Comparison of ENCODE assay signal across 8 cellular contexts in the genomic region with DNA sequence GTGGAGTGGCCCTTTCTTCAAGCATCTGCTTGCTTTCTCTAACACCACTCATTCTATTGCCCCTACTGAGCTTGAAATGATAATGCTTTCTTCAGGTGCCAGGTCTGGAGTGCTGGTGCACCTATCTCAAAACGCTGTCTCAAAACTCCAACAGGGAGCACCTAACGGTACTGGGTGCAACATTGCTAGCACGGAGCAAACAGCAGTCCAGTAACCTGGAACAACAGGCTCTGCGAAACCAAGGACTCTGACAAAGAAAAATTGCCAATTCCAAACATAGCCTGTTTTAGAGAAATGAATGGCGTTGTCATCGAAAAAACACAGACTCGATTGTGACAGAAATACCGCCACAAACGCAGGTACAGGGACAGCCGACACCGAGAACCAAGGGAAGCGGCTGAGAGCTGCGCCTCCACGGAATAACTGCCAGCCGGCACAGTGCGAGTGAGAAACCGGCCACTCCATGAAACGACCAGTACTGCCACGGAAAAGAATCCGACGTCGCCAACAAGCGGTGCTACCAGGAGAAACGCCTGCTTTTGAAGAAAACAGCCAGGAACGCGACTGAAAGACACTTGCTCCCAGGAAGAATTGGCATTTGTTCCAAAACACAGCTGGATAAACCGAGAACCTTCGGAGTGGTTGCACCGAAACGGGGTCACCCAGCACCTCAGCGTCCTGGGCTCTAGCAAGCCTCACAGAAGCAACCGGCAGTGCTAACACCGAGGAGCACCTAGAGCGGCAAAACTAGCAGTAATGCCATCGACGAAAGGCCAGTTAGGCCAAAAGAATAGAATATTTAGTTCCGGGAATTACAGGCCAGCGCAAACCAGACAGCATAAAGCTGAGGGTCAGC. TPM values are rescaled to one million over a fixed set of nuclear protein-coding genes. Genes with fewer than 3 reads are reported as not detected.
DNase-seq lines count a peak whose midpoint lies in the region; ATAC-seq and TF ChIP-seq lines count a peak whose summit lies in the region.

No MANE protein-coding gene starts in this region.

- H3K4me1 Mint-ChIP-seq in activated B cell treated with CpG ODN at 0.5 μM for 24 hours: peaks cover 48% of the 10 kb centered on the region

- peak overlapping the region; percentile 96 for H3K27ac ChIP-seq in psoas muscle

- CTCF ChIA-PET in activated B cell treated with CpG ODN at 0.5 μM for 24 hours (lab: Charles Lee): interaction anchor here (1.2 to 4.5 kb wide), 6 partner anchors 11 to 128 kb away, joined by 3 to 46 read pairs (median 20); no protein-coding TSS in a partner anchor

- H3K27me3 ChIP-seq in GM06990 (replicated peaks; ENCODE audit: control insufficient read depth, insufficient read depth, low read length) (no peaks in the 10 kb centered on the region), psoas muscle (ENCODE audit: insufficient read depth in 3 of 3, low read length in 2 of 3) (no peaks in the 10 kb centered on the region)

- H3K9me3 ChIP-seq in psoas muscle: no peaks in the 10 kb centered on the region

- no peak for DNase-seq in GM06990 (ENCODE audit: extremely low read depth, insufficient read length)
- no peak for DNase-seq in activated B cell treated with CpG ODN at 0.5 μM for 24 hours
- peak; percentile 20 for DNase-seq in fibroblast of gingiva (ENCODE audit: low read depth)
- DNase-seq in psoas muscle: peak in 1 of 2 donors; percentile 22
- DNase-seq in NCI-H2171 treated with DMSO at 0.1 percent for 48 hours (lab: John Stamatoyannopoulos, UW): no peak
- no peak for DNase-seq in stimulated activated CD4-positive, alpha-beta T cell treated with anti-CD3 and anti-CD28 coated beads, Interleukin-4, amount 100 ng/mL, for 4 hours
- DNase-seq in stimulated activated CD4-positive, alpha-beta T cell treated with anti-CD3 and anti-CD28 coated beads, Interleukin-12 subunit alpha, Interleukin-12 subunit beta, amount 100 ng/mL, for 4 hours: no peak

- H3K36me3 ChIP-seq in GM06990 (ENCODE audit: control insufficient read depth, insufficient read depth, low read length) (no peaks in the 10 kb centered on the region), psoas muscle (ENCODE audit: insufficient read depth in 1 of 2, low read depth in 1 of 2) (no peaks in the 10 kb centered on the region)

- intact Hi-C loops in activated B cell treated with CpG ODN at 0.5 μM for 24 hours (cut with micrococcal nuclease) (no loop called here), psoas muscle (cut with DNase I) (no loop called here)

- peak overlapping the region; percentile 58; the same call in 1 of the 2 replicates for H3K4me3 ChIP-seq in GM06990 (replicated peaks; ENCODE audit: low read depth, low read length)
- H3K4me3 ChIP-seq in psoas muscle: peak overlapping the region; percentile 75

- H3K27ac Mint-ChIP-seq in activated B cell treated with CpG ODN at 0.5 μM for 24 hours: peak overlapping the region; percentile 79

- H3K27me3 Mint-ChIP-seq in activated B cell treated with CpG ODN at 0.5 μM for 24 hours: no peaks in the 10 kb centered on the region

- TF ChIP-seq CTCF in GM06990 (IDR thresholded peaks at IDR 0.05; ENCODE audit: insufficient read depth, low read length, poor library complexity, severe bottlenecking) (no peak), activated B cell treated with CpG ODN at 0.5 μM for 24 hours (IDR thresholded peaks at IDR 0.05) (no peak), psoas muscle (IDR thresholded peaks at IDR 0.05) (no peak)

- H3K36me3 Mint-ChIP-seq in activated B cell treated with CpG ODN at 0.5 μM for 24 hours (ENCODE audit: low read depth): peaks cover 14% of the 10 kb centered on the region

- 30 to 39% (median 35%) methylated on average over 38 of the region's 38 CpGs for WGBS in psoas muscle, 3 donors

- H3K9me3 Mint-ChIP-seq in activated B cell treated with CpG ODN at 0.5 μM for 24 hours: no peaks in the 10 kb centered on the region

- peaks cover 21% of the 10 kb centered on the region for H3K4me1 ChIP-seq in psoas muscle

- POLR2A ChIA-PET in activated B cell treated with CpG ODN at 0.5 μM for 24 hours (lab: Charles Lee): interaction anchor here (1.0 to 9.9 kb wide), 10 partner anchors 10 to 447 kb away, joined by 4 to 475 read pairs (median 28); partner anchors contain the start of genes TMEM267 and ZNF131

- ATAC-seq in activated B cell treated with CpG ODN at 0.5 μM for 24 hours (ENCODE audit: low read depth) (no peak), psoas muscle (no peak), GM18520 (IDR thresholded peaks at IDR 0.05; ENCODE audit: unreplicated experiment) (no peak)

- H3K4me3 Mint-ChIP-seq in activated B cell treated with CpG ODN at 0.5 μM for 24 hours: peak overlapping the region; percentile 74

RNA-seq across cellular contexts. Expression of gene ANXA2R, which starts 3.0 kb away (rescaled TPM):
- total RNA-seq in activated B cell treated with CpG ODN at 0.5 μM for 24 hours (6.7 and 7.9 TPM in 2 replicates), psoas muscle (1 to 10 TPM in 1 of 4 donors, under 1 TPM in 3; 0.46 to 1.6 (median 0.78) TPM)
- 1 to 10 TPM in 2 of 3 donors, under 1 TPM in 1; 0.66 to 2.7 (median 1.8) TPM for polyA plus RNA-seq in psoas muscle
